31 cellular contexts compared by ENCODE assay signal in genomic region chr22:24791362-24791761, GRCh38. TPM values are rescaled to one million over a fixed set of nuclear protein-coding genes. Genes with fewer than 3 reads are reported as not detected.
DNase-seq lines count a peak whose midpoint lies in the region; ATAC-seq, FAIRE-seq and TF ChIP-seq lines count a peak whose summit lies in the region.
"Had no signal": no experiment of that assay in that cellular context is flagged by ENCODE, and none has a peak within 500 bp of the region (broad histone marks: within the 10 kb centered on the region; RNA-seq: fewer than 3 reads in every experiment).

No MANE protein-coding gene starts in this region.

- WGBS in K562 (ENCODE audit: insufficient coverage, low coverage, missing lambda C conversion rate) = 23% methylated on average over 6 of the region's 6 CpGs

- TF ChIP-seq RAD21 in K562 (CRISPR knock-in tag; conservative IDR thresholded peaks at IDR 0.05 in 1 of 2, IDR thresholded peaks at IDR 0.05 in 1 of 2) = no peak

- no peak overlapping the region for H3K27ac Mint-ChIP-seq in progenitor cell of endocrine pancreas
- H3K27ac Mint-ChIP-seq: CD14-positive monocyte; CD4-positive, alpha-beta memory T cell; CD4-positive, CD25-positive, alpha-beta regulatory T cell had no signal

- intact Hi-C loops in K562 (cut with micrococcal nuclease) = no loop called here

- H3K27ac ChIP-seq in HEK293 (ENCODE audit: extremely low read depth, low read depth, low read length) (no peak overlapping the region), K562 (ENCODE audit: extremely low read depth, low read depth, low read length) (no peak overlapping the region), osteoblast (ENCODE audit: low read depth, low read length) (no peak overlapping the region)
- H3K27ac ChIP-seq: BLaER1 had no signal

- H3K36me3 Mint-ChIP-seq in progenitor cell of endocrine pancreas (ENCODE audit: insufficient read depth) = no peaks in the 10 kb centered on the region
- H3K36me3 Mint-ChIP-seq: CD14-positive monocyte; CD4-positive, alpha-beta memory T cell; CD4-positive, CD25-positive, alpha-beta regulatory T cell; CD8-positive, alpha-beta memory T cell had no signal

- TF ChIP-seq EP300 in K562 (IDR thresholded peaks at IDR 0.05; ENCODE audit: low read length) = no peak

- ATAC-seq in K562 = no peak
- ATAC-seq: GM12878 had no signal

- H3K9ac ChIP-seq in K562 (ENCODE audit: insufficient read depth in 1 of 2, low read depth in 2 of 2, low read length in 2 of 2) = no peak overlapping the region
- H3K9ac ChIP-seq: BLaER1 had no signal

- no peak for FAIRE-seq in K562 (lab: Jason Lieb, UNC)
- FAIRE-seq: GM12878, GM12892, GM18507, GM19239 had no signal

- no peak for DNase-seq in K562 (ENCODE audit: extremely low read depth in 1 of 4, low spot score in 3 of 4)
- DNase-seq in osteoblast (ENCODE audit: insufficient read length, low spot score, missing footprints) = peak; percentile 47
- no peak for DNase-seq in NCI-H345 (lab: John Stamatoyannopoulos, UW)
- DNase-seq in progenitor cell of endocrine pancreas (ENCODE audit: low spot score, unreplicated experiment) = no peak
- no peak for DNase-seq in SHP77 treated with DMSO at 0.1 percent for 48 hours (lab: John Stamatoyannopoulos, UW)
- DNase-seq: 8988T; ACHN; BE2C; C1 segment of cervical spinal cord; CD4-positive, alpha-beta memory T cell; CD4-positive, CD25-positive, alpha-beta regulatory T cell; CD8-positive, alpha-beta memory T cell; COR-L47; DMS 273 treated with DMSO at 0.1 percent for 48 hours; DMS153; DMS53; DMS79; DND-41; EL; GDM1 had no signal

- H3K36me3 ChIP-seq in HEK293 (ENCODE audit: control insufficient read depth in 2 of 2, insufficient read depth in 1 of 2, low read length in 2 of 2) = no peaks in the 10 kb centered on the region
- no peaks in the 10 kb centered on the region for H3K36me3 ChIP-seq in K562 (ENCODE audit: control insufficient read depth, insufficient read depth, low read length)
- no peaks in the 10 kb centered on the region for H3K36me3 ChIP-seq in osteoblast (ENCODE audit: insufficient read depth, low read length)
- H3K36me3 ChIP-seq: BE2C, BLaER1 had no signal

- peaks cover 6% of the 10 kb centered on the region for H3K4me1 Mint-ChIP-seq in progenitor cell of endocrine pancreas (ENCODE audit: low read depth)
- H3K4me1 Mint-ChIP-seq: CD14-positive monocyte; CD4-positive, alpha-beta memory T cell; CD4-positive, CD25-positive, alpha-beta regulatory T cell; CD8-positive, alpha-beta memory T cell had no signal

- no peaks in the 10 kb centered on the region for H3K9me1 ChIP-seq in K562 (ENCODE audit: control insufficient read depth, insufficient read depth, low read length)

- CTCF ChIA-PET in HEK293 (lab: Yijun Ruan, JAX) (interaction anchor here (1.2 to 6.2 kb wide), 3 partner anchors 11 to 257 kb away, joined by 3 to 40 read pairs (median 7); no protein-coding TSS in a partner anchor), K562 (lab: Yijun Ruan, JAX; ENCODE audit: low intra/inter-chr PET ratio) (no interaction called here)

- TF ChIP-seq POLR2A in K562 (conservative IDR thresholded peaks at IDR 0.05) = no peak

- H3K4me2 ChIP-seq in K562 (ENCODE audit: insufficient read depth, low read length) (no peak overlapping the region), osteoblast (ENCODE audit: insufficient read depth, low read length) (no peak overlapping the region)
- H3K4me2 ChIP-seq: BLaER1 had no signal

- POLR2A ChIA-PET in HEK293 (lab: Yijun Ruan, JAX) (no interaction called here), K562 (lab: Yijun Ruan, JAX) (no interaction called here)

- H3K4me3 ChIP-seq in HEK293 (ENCODE audit: low read depth, low read length) (no peak overlapping the region), K562 (no peak overlapping the region), osteoblast (ENCODE audit: insufficient read depth, low read length) (no peak overlapping the region)
- H3K4me3 ChIP-seq: BLaER1, GM12878 had no signal

- H4K20me1 ChIP-seq in K562 (replicated peaks; ENCODE audit: control insufficient read depth, insufficient read depth, low read length) (no peaks in the 10 kb centered on the region), osteoblast (ENCODE audit: insufficient read depth, low read length) (no peaks in the 10 kb centered on the region)
- H4K20me1 ChIP-seq: BLaER1 had no signal

- H3K9me3 Mint-ChIP-seq in progenitor cell of endocrine pancreas (ENCODE audit: low read depth) = no peaks in the 10 kb centered on the region
- H3K9me3 Mint-ChIP-seq: CD4-positive, alpha-beta memory T cell; CD4-positive, CD25-positive, alpha-beta regulatory T cell; CD8-positive, alpha-beta memory T cell had no signal

- H3K79me2 ChIP-seq in K562 (ENCODE audit: control insufficient read depth, insufficient read depth, low read length) (no peaks in the 10 kb centered on the region), osteoblast (ENCODE audit: insufficient read depth, low read length) (no peaks in the 10 kb centered on the region)

- H3K27me3 Mint-ChIP-seq in progenitor cell of endocrine pancreas = no peaks in the 10 kb centered on the region
- H3K27me3 Mint-ChIP-seq: CD4-positive, alpha-beta memory T cell had no signal

- H3K4me1 ChIP-seq in HEK293 (ENCODE audit: control insufficient read depth, insufficient read depth, low read length) = no peaks in the 10 kb centered on the region
- no peaks in the 10 kb centered on the region for H3K4me1 ChIP-seq in K562 (replicated peaks in 1 of 2; ENCODE audit: control insufficient read depth in 2 of 2, insufficient read depth in 2 of 2, low read length in 2 of 2)
- H3K4me1 ChIP-seq in osteoblast (ENCODE audit: insufficient read depth, low read length) = no peaks in the 10 kb centered on the region
- H3K4me1 ChIP-seq: BLaER1 had no signal

- in situ Hi-C loops in K562 (cut with MboI) = no loop called here

- no TSS peak for BruUV-seq in K562 (replicated peaks; lab: Mats Ljungman, UMichigan)

- no peak for TF ChIP-seq CTCF in HEK293 (tag by site-specific recombination; IDR thresholded peaks at IDR 0.05)
- no peak for TF ChIP-seq CTCF in K562 (IDR thresholded peaks at IDR 0.05 in 2 of 3, conservative IDR thresholded peaks at IDR 0.05 in 1 of 3; ENCODE audit: insufficient read depth in 2 of 3, low read depth in 1 of 3, low read length in 3 of 3)
- no peak for TF ChIP-seq CTCF in osteoblast (IDR thresholded peaks at IDR 0.05; ENCODE audit: extremely low read depth, low read depth, low read length)
- no peak for TF ChIP-seq CTCF in progenitor cell of endocrine pancreas (IDR thresholded peaks at IDR 0.05; ENCODE audit: unreplicated experiment)

- H3K27me3 ChIP-seq in K562 (ENCODE audit: control insufficient read depth in 2 of 2, insufficient read depth in 2 of 2, low read length in 2 of 2) = no peaks in the 10 kb centered on the region; a peak in 2 of 5 replicates
- H3K27me3 ChIP-seq in osteoblast (ENCODE audit: insufficient read depth, low read length) = no peaks in the 10 kb centered on the region
- H3K27me3 ChIP-seq: BE2C, BLaER1 had no signal

- H3K9me3 ChIP-seq in HEK293 (ENCODE audit: control insufficient read depth, insufficient read depth, low read depth, low read length) = no peaks in the 10 kb centered on the region
- H3K9me3 ChIP-seq in K562 (replicated peaks; ENCODE audit: control insufficient read depth, insufficient read depth, low read depth, low read length) = no peaks in the 10 kb centered on the region
- no peaks in the 10 kb centered on the region for H3K9me3 ChIP-seq in osteoblast (ENCODE audit: low read depth, low read length)
- H3K9me3 ChIP-seq: BE2C, BLaER1 had no signal

- no peak overlapping the region for H2AFZ ChIP-seq in K562 (ENCODE audit: low read depth, low read length)
- no peak overlapping the region for H2AFZ ChIP-seq in osteoblast (ENCODE audit: low read length)

- H3K4me3 Mint-ChIP-seq in progenitor cell of endocrine pancreas (ENCODE audit: low read depth) = no peak overlapping the region
- H3K4me3 Mint-ChIP-seq: CD14-positive monocyte; CD4-positive, alpha-beta memory T cell; CD4-positive, CD25-positive, alpha-beta regulatory T cell; CD8-positive, alpha-beta memory T cell had no signal

RNA-seq across cellular contexts. Expression of gene SGSM1, which starts 14.6 kb away (rescaled TPM):
- total RNA-seq in K562 (2011; cell fraction: chromatin; rRNA removed; ENCODE audit: low replicate concordance) = 0.12 TPM in 1 of 2 replicates, not detected in the other
- not detected in 2 replicates for total RNA-seq in K562 (2011; cell fraction: nucleolus; rRNA removed)
- total RNA-seq in K562 (2011; cell fraction: nucleoplasm; rRNA removed) = not detected in 2 replicates
- total RNA-seq in K562 (2014; rRNA removed) (not detected in 2 replicates), K562 (2014; rRNA removed; fragmentation: Illumina TruSeq; extraction: Trizol) (not detected in 2 replicates), K562 (2015; rRNA removed; fragmentation: Illumina TruSeq; extraction: Trizol) (not detected in 2 replicates), K562 (2021) (not detected in 2 replicates), osteoblast (not detected in 2 replicates), progenitor cell of endocrine pancreas (3.6 and 3.9 TPM in 2 replicates)
- polyA plus RNA-seq in K562 (2011; rRNA removed) (0.01 TPM in 1 of 2 replicates, not detected in the other), K562 (2014; fragmentation: Illumina TruSeq; extraction: Trizol) (not detected in 2 replicates), K562 (2014; fragmentation: Nextera tagmentation; extraction: Ambion mirVana) (not detected), K562 (2014; rRNA removed) (not detected in 2 replicates)
- 0.03 TPM in 2 replicates for polyA plus RNA-seq in K562 (2011; cell fraction: cytosol; rRNA removed)
- 0.04 TPM in 1 of 2 replicates, not detected in the other for polyA plus RNA-seq in K562 (2011; cell fraction: nucleus; rRNA removed)
- 0.03 TPM in 1 of 2 replicates, not detected in the other for polyA plus RNA-seq in K562 (2012)
- not detected in 2 replicates for polyA minus RNA-seq in K562 (2011; rRNA and poly(A)+ RNA removed)
- not detected in 2 replicates for polyA minus RNA-seq in K562 (2011; cell fraction: cytosol; rRNA and poly(A)+ RNA removed)
- not detected in 2 replicates for polyA minus RNA-seq in K562 (2011; cell fraction: nucleus; rRNA and poly(A)+ RNA removed)
- total RNA-seq: A673, Daoy, G401, GM12878 had no signal
- polyA plus RNA-seq: AG04450, CD14-positive monocyte, GM12878 had no signal

RNA-seq across cellular contexts. Expression of gene PIWIL3, which starts 16.8 kb away (rescaled TPM):
- total RNA-seq in K562 (2011; cell fraction: chromatin; rRNA removed; ENCODE audit: low replicate concordance) = not detected in 2 replicates
- total RNA-seq in K562 (2011; cell fraction: nucleolus; rRNA removed) = not detected in 2 replicates
- not detected in 2 replicates for total RNA-seq in K562 (2011; cell fraction: nucleoplasm; rRNA removed)
- total RNA-seq in K562 (2014; rRNA removed) (0.04 TPM in 1 of 2 replicates, not detected in the other), K562 (2014; rRNA removed; fragmentation: Illumina TruSeq; extraction: Trizol) (0.10 TPM in 1 of 2 replicates, not detected in the other), K562 (2015; rRNA removed; fragmentation: Illumina TruSeq; extraction: Trizol) (0.04 TPM in 1 of 2 replicates, not detected in the other), K562 (2021) (not detected in 2 replicates), osteoblast (not detected in 2 replicates), progenitor cell of endocrine pancreas (not detected in 2 replicates)
- polyA plus RNA-seq in K562 (2011; rRNA removed) (0.03 and 0.04 TPM in 2 replicates), K562 (2014; fragmentation: Illumina TruSeq; extraction: Trizol) (0.04 and 0.06 TPM in 2 replicates), K562 (2014; fragmentation: Nextera tagmentation; extraction: Ambion mirVana) (not detected), K562 (2014; rRNA removed) (0.12 TPM in 1 of 2 replicates, not detected in the other)
- polyA plus RNA-seq in K562 (2011; cell fraction: cytosol; rRNA removed) = 0.01 TPM in 2 replicates
- polyA plus RNA-seq in K562 (2011; cell fraction: nucleus; rRNA removed) = not detected in 2 replicates
- polyA plus RNA-seq in K562 (2012) = 0.04 and 0.06 TPM in 2 replicates
- 0.07 TPM in 1 of 2 replicates, not detected in the other for polyA minus RNA-seq in K562 (2011; rRNA and poly(A)+ RNA removed)
- polyA minus RNA-seq in K562 (2011; cell fraction: cytosol; rRNA and poly(A)+ RNA removed) = not detected in 2 replicates
- not detected in 2 replicates for polyA minus RNA-seq in K562 (2011; cell fraction: nucleus; rRNA and poly(A)+ RNA removed)
- total RNA-seq: A673; CD4-positive, alpha-beta memory T cell; CD4-positive, CD25-positive, alpha-beta regulatory T cell; CD8-positive, alpha-beta memory T cell; Daoy; G401 had no signal
- polyA plus RNA-seq: CD14-positive monocyte; CD4-positive, alpha-beta memory T cell; CD4-positive, CD25-positive, alpha-beta regulatory T cell; CD8-positive, alpha-beta memory T cell; GM12878 had no signal
